ENCODE assay signal across 8 cellular contexts in the genomic region with DNA sequence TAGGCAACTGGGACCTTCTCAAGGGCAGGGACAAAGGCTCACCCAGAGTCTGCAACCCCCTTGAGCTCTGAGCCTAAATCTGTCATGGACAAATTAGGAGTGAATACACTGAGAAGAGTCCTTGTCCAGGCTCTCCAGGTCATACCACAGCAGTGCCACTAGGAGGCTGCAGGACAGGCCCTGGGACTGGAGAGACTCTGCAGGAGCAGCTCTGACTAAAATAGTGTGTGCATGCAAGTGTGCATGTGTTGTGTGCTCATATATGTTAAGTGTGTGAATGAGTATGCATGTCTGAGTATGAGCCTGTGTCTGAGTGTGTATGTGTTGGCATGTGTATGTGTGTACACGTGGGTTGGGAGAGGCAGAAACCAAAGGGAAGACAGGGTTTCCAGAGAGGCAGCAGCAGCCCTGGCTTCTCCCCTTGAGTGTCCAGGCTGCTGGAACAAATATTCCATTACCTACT. TPM values are rescaled to one million over a fixed set of nuclear protein-coding genes. Genes with fewer than 3 reads are reported as not detected.
DNase-seq lines count a peak whose midpoint lies in the region; ATAC-seq and TF ChIP-seq lines count a peak whose summit lies in the region.

No MANE protein-coding gene starts in this region.

- intact Hi-C loops in CD14-positive monocyte (cut with micrococcal nuclease), result loop anchor here in 1 of 2 donors (5.0 kb wide), 1 partner anchor 42 kb away; no protein-coding TSS in a partner anchor
- intact Hi-C loops in HCT116 (cut with micrococcal nuclease), result no loop called here
- intact Hi-C loops in heart left ventricle (cut with DNase I), result loop anchor here in 4 of 10 donors (1.0 to 10.0 kb wide), 5 partner anchors 37 to 235 kb away; a partner anchor contains a TSS
- intact Hi-C loops in thyroid gland (cut with DNase I), result loop anchor here (5.0 kb wide), 1 partner anchor 37 kb away; no protein-coding TSS in a partner anchor

- H3K4me3 Mint-ChIP-seq in CD14-positive monocyte, result no peak overlapping the region

- H3K9me3 Mint-ChIP-seq in CD14-positive monocyte, result no peaks in the 10 kb centered on the region

- H3K27me3 Mint-ChIP-seq in CD14-positive monocyte (ENCODE audit: low read depth in 3 of 3), result peaks cover 0 to 3% (median 0%) of the 10 kb centered on the region in 3 donors

- peaks cover 8% of the 10 kb centered on the region; the same call in 1 of the 2 replicates for H3K79me2 ChIP-seq in HCT116 (ENCODE audit: insufficient read depth, low read length)

- H3K36me3 ChIP-seq in HCT116 (ENCODE audit: control insufficient read depth in 1 of 2, insufficient read depth in 2 of 2, low read length in 2 of 2), result peaks cover 7 to 10% of the 10 kb centered on the region in 2 experiments; a peak in 3 of 4 replicates
- H3K36me3 ChIP-seq in WERI-Rb-1, result peaks cover 55% of the 10 kb centered on the region
- H3K36me3 ChIP-seq in heart left ventricle, result peaks cover 0 to 19% (median 2%) of the 10 kb centered on the region in 9 donors
- H3K36me3 ChIP-seq in thyroid gland, result no peaks in the 10 kb centered on the region

- no peak overlapping the region for H3K4me2 ChIP-seq in HCT116 (ENCODE audit: low read length)

- H3K27ac ChIP-seq in HCT116 (ENCODE audit: low read depth, low read length) (no peak overlapping the region), WERI-Rb-1 (no peak overlapping the region), heart left ventricle (no peak overlapping the region), thyroid gland (no peak overlapping the region)

- no peak overlapping the region for H3K9ac ChIP-seq in HCT116 (ENCODE audit: low read length)

- H3K9me3 ChIP-seq in HCT116 (ENCODE audit: control insufficient read depth in 1 of 2, insufficient read depth in 1 of 2, low read depth in 1 of 2, low read length in 2 of 2), result no peaks in the 10 kb centered on the region
- no peaks in the 10 kb centered on the region for H3K9me3 ChIP-seq in WERI-Rb-1 (ENCODE audit: severe bottlenecking)
- H3K9me3 ChIP-seq in heart left ventricle, result no peaks in the 10 kb centered on the region
- no peaks in the 10 kb centered on the region for H3K9me3 ChIP-seq in thyroid gland

- peak; percentile 40 for TF ChIP-seq RAD21 in HCT116 (IDR thresholded peaks at IDR 0.05; ENCODE audit: low read depth)

- H3K4me1 Mint-ChIP-seq in CD14-positive monocyte, result peaks cover 3% of the 10 kb centered on the region

- H3K9me2 ChIP-seq in HCT116 (ENCODE audit: insufficient read depth), result no peaks in the 10 kb centered on the region

- H3K4me3 ChIP-seq in HCT116 (replicated peaks in 1 of 2; ENCODE audit: low read depth in 1 of 2, low read length in 2 of 2) (no peak overlapping the region), WERI-Rb-1 (ENCODE audit: low read depth, low read length) (no peak overlapping the region), heart left ventricle (no peak overlapping the region), thyroid gland (replicated peaks in 1 of 3) (no peak overlapping the region)

- TF ChIP-seq POLR2A in HCT116 (IDR thresholded peaks at IDR 0.05; ENCODE audit: borderline replicate concordance, extremely low read depth, insufficient read depth, insufficient read length) (no peak), heart left ventricle (IDR thresholded peaks at IDR 0.05) (no peak), thyroid gland (IDR thresholded peaks at IDR 0.05) (no peak)

- CTCF ChIA-PET in HCT116 (lab: Charles Lee), result no interaction called here

- ATAC-seq in HCT116 (peak; percentile 80), heart left ventricle (peak in 3 of 4 donors; percentile 50 to 66 (median 65)), HG02623 (IDR thresholded peaks at IDR 0.05; ENCODE audit: unreplicated experiment) (no peak), HG02759 (IDR thresholded peaks at IDR 0.05; ENCODE audit: unreplicated experiment) (no peak), HG02588 (IDR thresholded peaks at IDR 0.05; ENCODE audit: unreplicated experiment) (no peak)

- H3K4me1 ChIP-seq in HCT116 (ENCODE audit: control insufficient read depth in 1 of 2, insufficient read depth in 2 of 2, low read length in 2 of 2), result no peaks in the 10 kb centered on the region; a peak in 1 of 4 replicates
- peaks cover 0 to 25% (median 12%) of the 10 kb centered on the region in 12 donors for H3K4me1 ChIP-seq in heart left ventricle
- peaks cover 0 to 5% of the 10 kb centered on the region in 2 donors for H3K4me1 ChIP-seq in thyroid gland

- TF ChIP-seq CTCF in CD14-positive monocyte (IDR thresholded peaks at IDR 0.05) (peak; percentile 51), HCT116 (IDR thresholded peaks at IDR 0.05 in 2 of 3, conservative IDR thresholded peaks at IDR 0.05 in 1 of 3; ENCODE audit: borderline replicate concordance in 1 of 3, insufficient read depth in 1 of 3, low read depth in 2 of 3, low read length in 2 of 3) (peak; percentile 24 to 74 (median 63); a peak in 5 of 6 replicates), WERI-Rb-1 (IDR thresholded peaks at IDR 0.05; ENCODE audit: low read depth, low read length) (peak; percentile 90), heart left ventricle (IDR thresholded peaks at IDR 0.05) (peak; percentile 33 to 64 (median 56)), thyroid gland (IDR thresholded peaks at IDR 0.05) (peak in 5 of 6 experiments; percentile 10 to 56 (median 39))

- peaks cover 29 to 33% of the 10 kb centered on the region in 2 donors for H3K36me3 Mint-ChIP-seq in CD14-positive monocyte

- BruUV-seq in HCT116 (replicated peaks; lab: Mats Ljungman, UMichigan), result no TSS peak

- H2AFZ ChIP-seq in HCT116 (ENCODE audit: low read depth, low read length, poor library complexity, severe bottlenecking), result no peak overlapping the region

- RAD21 ChIA-PET in HCT116 (lab: Charles Lee; ENCODE audit: low non-redundant PET in 1 of 2, low total read pairs in 2 of 2, uncharacterized antibody in 2 of 2, unreplicated experiment in 2 of 2), result no interaction called here

- H4K20me1 ChIP-seq in HCT116 (ENCODE audit: insufficient read depth), result 0 out of 2 replicates have a peak, but pooled peaks cover 3% of the 10 kb centered on the region

- WGBS in heart left ventricle, 4 donors, result 30 to 46% (median 38%) methylated on average over 1 of the region's 1 CpG
- 36 to 41% methylated on average over 1 of the region's 1 CpG for whole genome bisulfite sequencing in thyroid gland, 2 donors

- no peak overlapping the region for H3K27ac Mint-ChIP-seq in CD14-positive monocyte

- no peaks in the 10 kb centered on the region for H3K27me3 ChIP-seq in HCT116 (ENCODE audit: insufficient read depth, low read length)
- H3K27me3 ChIP-seq in WERI-Rb-1 (ENCODE audit: insufficient read depth, low read depth, severe bottlenecking), result no peaks in the 10 kb centered on the region
- no peaks in the 10 kb centered on the region for H3K27me3 ChIP-seq in heart left ventricle
- H3K27me3 ChIP-seq in thyroid gland, result no peaks in the 10 kb centered on the region

- POLR2A ChIA-PET in HCT116 (lab: Charles Lee), result interaction anchor here (0.8 kb wide), 1 partner anchor 147 kb away, joined by 3 read pairs; a partner anchor contains a TSS

- no peak for DNase-seq in CD14-positive monocyte (ENCODE audit: low spot score)
- no peak for DNase-seq in HCT116 (ENCODE audit: low read depth, low spot score)
- DNase-seq in WERI-Rb-1, result peak; percentile 71
- peak in 1 of 5 donors; percentile 51 for DNase-seq in heart left ventricle
- peak; percentile 30 to 31 for DNase-seq in thyroid gland

TF ChIP-seq in HCT116, 20 proteins besides CTCF, POLR2A, EP300 and RAD21 (continues in another document):
- TF ChIP-seq, protein P1, sequence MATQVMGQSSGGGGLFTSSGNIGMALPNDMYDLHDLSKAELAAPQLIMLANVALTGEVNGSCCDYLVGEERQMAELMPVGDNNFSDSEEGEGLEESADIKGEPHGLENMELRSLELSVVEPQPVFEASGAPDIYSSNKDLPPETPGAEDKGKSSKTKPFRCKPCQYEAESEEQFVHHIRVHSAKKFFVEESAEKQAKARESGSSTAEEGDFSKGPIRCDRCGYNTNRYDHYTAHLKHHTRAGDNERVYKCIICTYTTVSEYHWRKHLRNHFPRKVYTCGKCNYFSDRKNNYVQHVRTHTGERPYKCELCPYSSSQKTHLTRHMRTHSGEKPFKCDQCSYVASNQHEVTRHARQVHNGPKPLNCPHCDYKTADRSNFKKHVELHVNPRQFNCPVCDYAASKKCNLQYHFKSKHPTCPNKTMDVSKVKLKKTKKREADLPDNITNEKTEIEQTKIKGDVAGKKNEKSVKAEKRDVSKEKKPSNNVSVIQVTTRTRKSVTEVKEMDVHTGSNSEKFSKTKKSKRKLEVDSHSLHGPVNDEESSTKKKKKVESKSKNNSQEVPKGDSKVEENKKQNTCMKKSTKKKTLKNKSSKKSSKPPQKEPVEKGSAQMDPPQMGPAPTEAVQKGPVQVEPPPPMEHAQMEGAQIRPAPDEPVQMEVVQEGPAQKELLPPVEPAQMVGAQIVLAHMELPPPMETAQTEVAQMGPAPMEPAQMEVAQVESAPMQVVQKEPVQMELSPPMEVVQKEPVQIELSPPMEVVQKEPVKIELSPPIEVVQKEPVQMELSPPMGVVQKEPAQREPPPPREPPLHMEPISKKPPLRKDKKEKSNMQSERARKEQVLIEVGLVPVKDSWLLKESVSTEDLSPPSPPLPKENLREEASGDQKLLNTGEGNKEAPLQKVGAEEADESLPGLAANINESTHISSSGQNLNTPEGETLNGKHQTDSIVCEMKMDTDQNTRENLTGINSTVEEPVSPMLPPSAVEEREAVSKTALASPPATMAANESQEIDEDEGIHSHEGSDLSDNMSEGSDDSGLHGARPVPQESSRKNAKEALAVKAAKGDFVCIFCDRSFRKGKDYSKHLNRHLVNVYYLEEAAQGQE (IDR thresholded peaks at IDR 0.05; ENCODE audit: low read depth), result no peak
- TF ChIP-seq ELF1 (IDR thresholded peaks at IDR 0.05; ENCODE audit: borderline replicate concordance, low read depth), result no peak
- TF ChIP-seq EZH2 (IDR thresholded peaks at IDR 0.05), result no peak
- TF ChIP-seq YY1 (IDR thresholded peaks at IDR 0.05; ENCODE audit: extremely low read depth, insufficient replicate concordance, low read depth, low read length), result no peak
- no peak for TF ChIP-seq CEBPB (IDR thresholded peaks at IDR 0.05; ENCODE audit: low read depth)
- no peak for TF ChIP-seq SIN3A (IDR thresholded peaks at IDR 0.05; ENCODE audit: low read depth)

RNA-seq across cellular contexts. Expression of a gene that starts 27.1 kb away (rescaled TPM):
- polyA plus RNA-seq in CD14-positive monocyte, result 10 to 100 TPM; 78.2 to 91.5 TPM
- 69.6 TPM for total RNA-seq in HCT116 (2021; ENCODE audit: unreplicated experiment)
- polyA plus RNA-seq in HCT116 (2012), result 64.7 and 76.7 TPM in 2 replicates
- 10 to 100 TPM; 35.3 to 60.2 (median 44.1) TPM for total RNA-seq in heart left ventricle
- 10 to 100 TPM; 40.5 to 72.9 TPM for polyA plus RNA-seq in heart left ventricle
- 10 to 100 TPM; 26.5 to 80.5 (median 31.1) TPM for total RNA-seq in thyroid gland

RNA-seq across cellular contexts. Expression of a gene that starts 27.2 kb away (rescaled TPM):
- polyA plus RNA-seq in CD14-positive monocyte, result 1 to 10 TPM; 1.3 to 1.9 TPM
- 58.2 TPM for total RNA-seq in HCT116 (2021; ENCODE audit: unreplicated experiment)
- 49.8 and 55.4 TPM in 2 replicates for polyA plus RNA-seq in HCT116 (2012)
- 10 to 100 TPM; 36.2 to 52.9 (median 43.0) TPM for total RNA-seq in heart left ventricle
- 10 to 100 TPM; 26.2 to 37.0 TPM for polyA plus RNA-seq in heart left ventricle
- total RNA-seq in thyroid gland, result 10 to 100 TPM; 21.6 to 41.7 (median 29.3) TPM

RNA-seq across cellular contexts. Expression of a gene that starts 58.5 kb away (rescaled TPM):
- not detected for polyA plus RNA-seq in CD14-positive monocyte
- not detected for total RNA-seq in HCT116 (2021; ENCODE audit: unreplicated experiment)
- 0.05 TPM in 1 of 2 replicates, not detected in the other for polyA plus RNA-seq in HCT116 (2012)
- 1 to 10 TPM in 2 of 9 donors, under 1 TPM in 4, not detected in 3; 0.23 to 1.8 (median 0.44) TPM for total RNA-seq in heart left ventricle
- polyA plus RNA-seq in heart left ventricle, result under 1 TPM; 0.08 to 0.35 TPM
- total RNA-seq in thyroid gland, result 1 to 10 TPM in 1 of 4 donors, under 1 TPM in 1, not detected in 2; 0.22 to 1.7 TPM

Comparison
In these comparisons a context has a peak if more than half of its experiments do, and no peak if none do; other contexts are left out.
1. DNase-seq: peak in WERI-Rb-1 (single experiment) and thyroid gland (2 of 2); none in CD14-positive monocyte (single experiment) and HCT116 (single experiment).
2. CTCF ChIP-seq: peak in every context shown above with its lines; median percentile 90 in WERI-Rb-1; 63 in HCT116; 56 in heart left ventricle; 51 in CD14-positive monocyte; 39 in thyroid gland.
3. ATAC-seq: peak in HCT116 (single experiment) and heart left ventricle (3 of 4); none in HG02623 (single experiment), HG02759 (single experiment) and HG02588 (single experiment).